ENCODE assay signal across 29 cellular contexts in genomic region chr5:131491749-131492148, GRCh38.
DNase-seq lines count a peak whose midpoint lies in the region; ATAC-seq and TF ChIP-seq lines count a peak whose summit lies in the region.
"Had no signal": no experiment of that assay in that cellular context is flagged by ENCODE, and none has a peak within 500 bp of the region (broad histone marks: within the 10 kb centered on the region; RNA-seq: fewer than 3 reads in every experiment).

No MANE protein-coding gene starts in this region.

- no peaks in the 10 kb centered on the region for H3K9me3 Mint-ChIP-seq in CD4-positive, alpha-beta T cell
- no peaks in the 10 kb centered on the region; the same call in 2 of the 3 replicates for H3K9me3 Mint-ChIP-seq in GM23338
- H3K9me3 Mint-ChIP-seq: T-helper 2 cell treated with Interferon-gamma antibody and Interleukin-4, amounts not matched to agents 5 μg/mL and 100 μg/mL, for 36 hours had no signal

- H3K9me3 ChIP-seq in CD4-positive, alpha-beta T cell (ENCODE audit: control insufficient read depth, low read length), result no peaks in the 10 kb centered on the region
- H3K9me3 ChIP-seq in GM23248 (ENCODE audit: low read depth) (no peaks in the 10 kb centered on the region), ascending aorta (no peaks in the 10 kb centered on the region), lower lobe of right lung (no peaks in the 10 kb centered on the region)
- H3K9me3 ChIP-seq: breast epithelium, gastrocnemius medialis, neutrophil, prostate gland had no signal

- H3K4me3 ChIP-seq in GM23248, result no peak overlapping the region
- H3K4me3 ChIP-seq in ascending aorta, result no peak overlapping the region
- H3K4me3 ChIP-seq in GM23338, result no peak overlapping the region
- no peak overlapping the region for H3K4me3 ChIP-seq in lower lobe of right lung
- H3K4me3 ChIP-seq: breast epithelium, gastrocnemius medialis, PC-9, prostate gland had no signal

- H3K9ac ChIP-seq in GM23248, result no peak overlapping the region

- POLR2A ChIA-PET in CD4-positive, alpha-beta T cell (lab: Charles Lee), result interaction anchor here (1.0 kb wide), 1 partner anchor 23 kb away, joined by 3 read pairs; no protein-coding TSS in a partner anchor

- no peaks in the 10 kb centered on the region for H3K27me3 Mint-ChIP-seq in CD4-positive, alpha-beta T cell
- no peaks in the 10 kb centered on the region for H3K27me3 Mint-ChIP-seq in GM23338 (ENCODE audit: insufficient read depth, low read depth, poor library complexity)

- H3K27me3 ChIP-seq in CD4-positive, alpha-beta T cell (ENCODE audit: control insufficient read depth, insufficient read depth, low read length), result no peaks in the 10 kb centered on the region
- H3K27me3 ChIP-seq in GM23248 (replicated peaks; ENCODE audit: insufficient read depth) (no peaks in the 10 kb centered on the region), ascending aorta (no peaks in the 10 kb centered on the region), GM23338 (ENCODE audit: insufficient read depth) (no peaks in the 10 kb centered on the region), lower lobe of right lung (ENCODE audit: low read depth) (no peaks in the 10 kb centered on the region)
- H3K27me3 ChIP-seq: breast epithelium, gastrocnemius medialis, neutrophil had no signal

- H3K36me3 ChIP-seq in GM23248 (ENCODE audit: low read depth) (peaks cover 12% of the 10 kb centered on the region; the same call in 1 of the 2 replicates), ascending aorta (peaks cover 0 to 24% of the 10 kb centered on the region in 2 donors), GM23338 (ENCODE audit: insufficient read depth) (0 out of 2 replicates have a peak, but pooled peaks cover 4% of the 10 kb centered on the region), lower lobe of right lung (peaks cover 48% of the 10 kb centered on the region)
- H3K36me3 ChIP-seq: breast epithelium, prostate gland had no signal

- H4K20me1 ChIP-seq in GM23248 (ENCODE audit: insufficient read depth) (no peaks in the 10 kb centered on the region), GM23338 (replicated peaks; ENCODE audit: insufficient read depth) (no peaks in the 10 kb centered on the region; the same call in 1 of the 2 replicates)

- H3K4me1 ChIP-seq in GM23248 (ENCODE audit: insufficient read depth) (peaks cover 16% of the 10 kb centered on the region), ascending aorta (peaks cover 5 to 6% of the 10 kb centered on the region in 2 donors), GM23338 (ENCODE audit: insufficient read depth) (no peaks in the 10 kb centered on the region), lower lobe of right lung (peaks cover 10% of the 10 kb centered on the region)
- H3K4me1 ChIP-seq: breast epithelium, gastrocnemius medialis, prostate gland had no signal

- H3K4me3 Mint-ChIP-seq in CD4-positive, alpha-beta T cell, result no peak overlapping the region
- no peak overlapping the region for H3K4me3 Mint-ChIP-seq in GM23338
- H3K4me3 Mint-ChIP-seq: CD14-positive monocyte; T-helper 2 cell treated with Interferon-gamma antibody and Interleukin-4, amounts not matched to agents 5 μg/mL and 100 μg/mL, for 36 hours had no signal

- in situ Hi-C loops in GM23248 (cut with MboI), result no loop called here

- no peaks in the 10 kb centered on the region for H3K9me2 ChIP-seq in GM23248 (ENCODE audit: insufficient read depth)
- H3K9me2 ChIP-seq in GM23338 (ENCODE audit: insufficient read depth), result no peaks in the 10 kb centered on the region

- no peak for TF ChIP-seq CTCF in CD4-positive, alpha-beta T cell (IDR thresholded peaks at IDR 0.05)
- TF ChIP-seq CTCF in ascending aorta (IDR thresholded peaks at IDR 0.05) (no peak), GM23338 (conservative IDR thresholded peaks at IDR 0.05; ENCODE audit: low read depth in 2 of 2) (no peak), lower lobe of right lung (IDR thresholded peaks at IDR 0.05) (no peak)

- H2AFZ ChIP-seq in GM23248, result no peak overlapping the region
- H2AFZ ChIP-seq in GM23338, result no peak overlapping the region
- H2AFZ ChIP-seq: PC-9 had no signal

- H3K27ac Mint-ChIP-seq in CD4-positive, alpha-beta T cell, result peak overlapping the region; percentile 57
- no peak overlapping the region for H3K27ac Mint-ChIP-seq in GM23338
- H3K27ac Mint-ChIP-seq: CD14-positive monocyte; T-helper 2 cell treated with Interferon-gamma antibody and Interleukin-4, amounts not matched to agents 5 μg/mL and 100 μg/mL, for 36 hours had no signal

- H3K4me1 Mint-ChIP-seq in CD4-positive, alpha-beta T cell (ENCODE audit: low read depth), result peaks cover 66% of the 10 kb centered on the region
- no peaks in the 10 kb centered on the region for H3K4me1 Mint-ChIP-seq in GM23338

- peaks cover 97% of the 10 kb centered on the region for H3K36me3 Mint-ChIP-seq in CD4-positive, alpha-beta T cell (ENCODE audit: low read depth)
- H3K36me3 Mint-ChIP-seq in GM23338 (ENCODE audit: low read depth), result peaks cover 24% of the 10 kb centered on the region

- no peak overlapping the region for H3K27ac ChIP-seq in CD4-positive, alpha-beta T cell (ENCODE audit: low read depth, low read length)
- H3K27ac ChIP-seq in GM23248, result peak overlapping the region; percentile 26; the same call in 1 of the 2 replicates
- H3K27ac ChIP-seq in ascending aorta, result peak overlapping the region; percentile 43 to 52
- H3K27ac ChIP-seq in GM23338 (ENCODE audit: low read depth), result no peak overlapping the region
- no peak overlapping the region for H3K27ac ChIP-seq in lower lobe of right lung
- H3K27ac ChIP-seq: breast epithelium, gastrocnemius medialis, neutrophil, PC-9, prostate gland had no signal

- peaks cover 15% of the 10 kb centered on the region for H3F3A ChIP-seq in GM23248 (ENCODE audit: insufficient read depth)
- H3F3A ChIP-seq in GM23338 (replicated peaks; ENCODE audit: low read depth), result no peaks in the 10 kb centered on the region

- WGBS in GM23248 (ENCODE audit: low coverage in 1 of 2, low lambda C conversion rate in 2 of 2, missing lambda C conversion rate in 2 of 2), 2 experiments, result 10 to 21% methylated on average over 1 of the region's 1 CpG

- H3K79me2 ChIP-seq in GM23248 (ENCODE audit: insufficient read depth) (no peaks in the 10 kb centered on the region), GM23338 (replicated peaks; ENCODE audit: insufficient read depth) (no peaks in the 10 kb centered on the region)

- ATAC-seq in CD4-positive, alpha-beta T cell (ENCODE audit: poor library complexity), result no peak
- ATAC-seq in GM23338 (no peak), lower lobe of right lung (no peak)
- ATAC-seq: gastrocnemius medialis, left lobe of liver, Right ventricle myocardium inferior had no signal

- CTCF ChIA-PET in CD4-positive, alpha-beta T cell (lab: Charles Lee), result no interaction called here

- no peak for DNase-seq in CD4-positive, alpha-beta T cell
- DNase-seq in GM23248 (peak; percentile 64), ascending aorta (ENCODE audit: low spot score in 2 of 2) (no peak), iris pigment epithelial cell (ENCODE audit: low read depth) (peak; percentile 33), GM23338 (ENCODE audit: low spot score) (no peak), lower lobe of right lung (no peak), SIG-M5 treated with dmso at 0.1 percent for 504 hours (lab: John Stamatoyannopoulos, UW; ENCODE audit: unreplicated experiment) (no peak), HT-29 (ENCODE audit: low spot score) (no peak)
- DNase-seq: activated CD4-positive, alpha-beta T cell treated with anti-CD3 and anti-CD28 coated beads for 4 hours; activated CD8-positive, alpha-beta memory T cell treated with anti-CD3 and anti-CD28 coated beads for 24 hours; activated gamma-delta T cell; activated T-cell treated with anti-CD3 and anti-CD28 coated beads, Interleukin-2, amount 50 U/mL, for 1 hour; amniotic stem cell; effector CD8-positive, alpha-beta T cell; gastrocnemius medialis; hippocampal formation; Karpas-422; mesenchymal stem cell; NCI-H1694; NCI-H524 treated with DMSO at 0.1 percent for 48 hours; PC-9; stimulated activated naive CD4-positive, alpha-beta T cell had no signal

- intact Hi-C loops in CD4-positive, alpha-beta T cell (cut with DNase I, micrococcal nuclease), result loop anchor here in 1 of 2 experiments (10.0 kb wide), 1 partner anchor 53 kb away; no protein-coding TSS in a partner anchor
- intact Hi-C loops in ascending aorta (cut with DNase I) (no loop called here), lower lobe of right lung (cut with DNase I) (no loop called here)

- no peak overlapping the region for H3K4me2 ChIP-seq in GM23248 (ENCODE audit: unreplicated experiment)
- H3K4me2 ChIP-seq in GM23338, result no peak overlapping the region
- H3K4me2 ChIP-seq: PC-9 had no signal

TF ChIP-seq in GM23338, 12 proteins besides CTCF, POLR2A, EP300 and RAD21:
- no peak for TF ChIP-seq JUNB (IDR thresholded peaks at IDR 0.05; ENCODE audit: unreplicated experiment)
- no peak for TF ChIP-seq ETS1 (IDR thresholded peaks at IDR 0.05)
- no peak for TF ChIP-seq CREB1 (CRISPR knock-in tag; IDR thresholded peaks at IDR 0.05; ENCODE audit: low read depth)

Comparison
In these comparisons a context has a peak if more than half of its experiments do, and no peak if none do; other contexts are left out.
1. DNase-seq: peak in GM23248 (single experiment) and iris pigment epithelial cell (single experiment); none in CD4-positive, alpha-beta T cell (0 of 10), ascending aorta (0 of 2), GM23338 (single experiment), lower lobe of right lung (single experiment), SIG-M5 treated with dmso at 0.1 percent for 504 hours (single experiment) and HT-29 (single experiment).
2. H3K27ac ChIP-seq: peak in GM23248 (single experiment) and ascending aorta (2 of 2); none in CD4-positive, alpha-beta T cell (single experiment), GM23338 (single experiment) and lower lobe of right lung (single experiment).